8 cellular contexts compared by ENCODE assay signal in genomic region chr3:193780810-193781472, GRCh38.
DNase-seq lines count a peak whose midpoint lies in the region; ATAC-seq and TF ChIP-seq lines count a peak whose summit lies in the region.

No MANE protein-coding gene starts in this region.

- H3K4me3 ChIP-seq in GM12864 (ENCODE audit: low read depth, low read length): no peak overlapping the region
- H3K4me3 ChIP-seq in esophagus muscularis mucosa: no peak overlapping the region
- H3K4me3 ChIP-seq in mucosa of rectum (ENCODE audit: low read length in 2 of 2): no peak overlapping the region
- no peak overlapping the region for H3K4me3 ChIP-seq in vagina

- peak overlapping the region in 1 of 2 donors; percentile 23 for H3K9ac ChIP-seq in mucosa of rectum (ENCODE audit: low read depth in 1 of 2, low read length in 2 of 2)

- DNase-seq in GM12864 (ENCODE audit: low read depth): no peak
- peak; percentile 77 to 83 for DNase-seq in NCI-H2081 (lab: John Stamatoyannopoulos, UW)
- peak; percentile 40 for DNase-seq in activated CD4-positive, alpha-beta T cell treated with anti-CD3 and anti-CD28 coated beads for 48 hours
- no peak for DNase-seq in esophagus muscularis mucosa (ENCODE audit: extremely low spot score)
- DNase-seq in vagina (ENCODE audit: extremely low spot score in 2 of 2): peak in 1 of 2 donors; percentile 92

- H3K4me1 ChIP-seq in esophagus muscularis mucosa: peaks cover 8 to 15% (median 11%) of the 10 kb centered on the region in 4 donors
- peaks cover 4 to 27% of the 10 kb centered on the region in 2 donors for H3K4me1 ChIP-seq in mucosa of rectum (ENCODE audit: control insufficient read depth in 2 of 2, insufficient read depth in 2 of 2, low read length in 2 of 2)
- H3K4me1 ChIP-seq in vagina: peaks cover 31% of the 10 kb centered on the region

- H3K9me3 ChIP-seq in esophagus muscularis mucosa (no peaks in the 10 kb centered on the region), mucosa of rectum (ENCODE audit: control insufficient read depth in 2 of 2, low read length in 2 of 2) (no peaks in the 10 kb centered on the region), vagina (no peaks in the 10 kb centered on the region)

- TF ChIP-seq EP300 in esophagus muscularis mucosa (IDR thresholded peaks at IDR 0.05): no peak

- no peaks in the 10 kb centered on the region for H3K36me3 ChIP-seq in esophagus muscularis mucosa
- H3K36me3 ChIP-seq in mucosa of rectum (ENCODE audit: control insufficient read depth in 2 of 2, insufficient read depth in 2 of 2, low read length in 2 of 2): no peaks in the 10 kb centered on the region
- no peaks in the 10 kb centered on the region for H3K36me3 ChIP-seq in vagina

- 20% methylated on average over 11 of the region's 11 CpGs for WGBS in esophagus muscularis mucosa

- H3K27ac ChIP-seq in 22Rv1: no peak overlapping the region
- peak overlapping the region in 3 of 4 donors; percentile 34 to 49 (median 49) for H3K27ac ChIP-seq in esophagus muscularis mucosa (replicated peaks in 1 of 4)
- peak overlapping the region; percentile 7 to 35 for H3K27ac ChIP-seq in mucosa of rectum (ENCODE audit: low read depth in 2 of 2, low read length in 2 of 2)
- peak overlapping the region; percentile 43 for H3K27ac ChIP-seq in vagina

- ATAC-seq in HG03469 (IDR thresholded peaks at IDR 0.05; ENCODE audit: unreplicated experiment): no peak

- peaks cover 0 to 25% (median 0%) of the 10 kb centered on the region in 4 donors for H3K27me3 ChIP-seq in esophagus muscularis mucosa
- H3K27me3 ChIP-seq in mucosa of rectum (ENCODE audit: control insufficient read depth in 2 of 2, insufficient read depth in 2 of 2, low read length in 2 of 2): peaks cover 0 to 4% of the 10 kb centered on the region in 2 donors
- no peaks in the 10 kb centered on the region for H3K27me3 ChIP-seq in vagina

- intact Hi-C loops in esophagus muscularis mucosa (cut with DNase I) (loop anchor here (2.0 to 5.0 kb wide), 4 partner anchors 286 to 534 kb away; no protein-coding TSS in a partner anchor), vagina (cut with DNase I) (loop anchor here (2.0 to 5.0 kb wide), 3 partner anchors 221 to 540 kb away; partner anchors contain the start of gene HES1)

- TF ChIP-seq POLR2A in esophagus muscularis mucosa (IDR thresholded peaks at IDR 0.05; ENCODE audit: low read depth) (no peak), vagina (IDR thresholded peaks at IDR 0.05) (no peak)

- TF ChIP-seq CTCF in 22Rv1 (IDR thresholded peaks at IDR 0.05): peak; percentile 85
- peak; percentile 65 for TF ChIP-seq CTCF in GM12864 (IDR thresholded peaks at IDR 0.05; ENCODE audit: low read depth, low read length, missing control alignments)
- peak; percentile 79 to 86 (median 85) for TF ChIP-seq CTCF in esophagus muscularis mucosa (IDR thresholded peaks at IDR 0.05)
- TF ChIP-seq CTCF in vagina (IDR thresholded peaks at IDR 0.05): peak; percentile 42 to 87 (median 82)

Comparison
In these comparisons a context has a peak if more than half of its experiments do, and no peak if none do; other contexts are left out.
1. DNase-seq: peak in NCI-H2081 (2 of 2) and activated CD4-positive, alpha-beta T cell treated with anti-CD3 and anti-CD28 coated beads for 48 hours (single experiment); none in GM12864 (single experiment) and esophagus muscularis mucosa (single experiment).
2. Peak in every context shown above with its lines, with median percentiles within 50 percentile points of each other: CTCF ChIP-seq.